In the genomic region with DNA sequence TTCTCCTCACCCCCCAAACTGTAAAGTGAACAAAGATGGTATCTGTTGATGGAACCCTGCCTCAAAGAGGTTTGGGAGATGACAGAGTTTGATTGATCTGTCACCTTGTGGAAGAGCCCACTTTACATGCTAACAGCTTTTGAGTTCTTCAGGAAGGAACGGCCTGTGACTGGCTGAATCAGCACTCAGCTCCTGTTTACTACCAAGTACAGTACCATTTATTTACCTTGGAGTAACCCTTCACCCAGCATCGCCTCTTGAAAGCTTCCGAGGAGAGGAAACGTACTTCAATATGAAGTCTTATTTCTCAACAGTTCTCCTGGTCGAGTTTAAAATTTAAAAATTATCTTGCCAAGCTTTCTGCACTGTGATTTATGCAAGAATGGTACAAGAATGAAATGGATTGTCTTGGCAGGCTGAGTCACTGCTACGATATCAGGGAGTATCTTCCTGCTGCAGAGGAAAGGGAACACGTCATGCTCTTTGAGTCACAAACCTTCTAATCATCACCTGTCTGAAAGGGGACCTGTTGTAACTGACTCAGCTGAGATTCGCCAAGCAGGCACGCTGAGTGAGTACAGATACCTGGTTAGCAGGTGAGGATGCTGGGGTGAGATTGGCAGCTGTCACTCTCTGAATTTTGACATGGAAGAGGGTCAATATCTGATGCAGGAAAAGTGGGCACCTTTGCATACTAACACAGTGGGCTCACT, we compare ENCODE assay signal across 1 cellular context.
TF ChIP-seq lines count a peak whose summit lies in the region.

No MANE protein-coding gene starts in this region.

TF ChIP-seq in K562, 482 proteins besides CTCF, POLR2A, EP300 and RAD21 (continued from another document and continues in another):
- TF ChIP-seq BDP1 (IDR thresholded peaks at IDR 0.05; ENCODE audit: insufficient read depth, insufficient read length) (no peak), NUFIP1 (IDR thresholded peaks at IDR 0.05; ENCODE audit: partially characterized antibody) (no peak), RBM25 (IDR thresholded peaks at IDR 0.05; ENCODE audit: low read depth, low read length, severe bottlenecking) (no peak), MTA2 (IDR thresholded peaks at IDR 0.05; ENCODE audit: low read depth) (no peak), DPF2 (IDR thresholded peaks at IDR 0.05) (peak; percentile 90), NBN (IDR thresholded peaks at IDR 0.05; ENCODE audit: low read depth) (no peak), MECOM (CRISPR knock-in tag; IDR thresholded peaks at IDR 0.05) (no peak), MEF2A (IDR thresholded peaks at IDR 0.05; ENCODE audit: control insufficient read depth, low read depth, low read length) (no peak), SMC3 (conservative IDR thresholded peaks at IDR 0.05; ENCODE audit: insufficient read depth, low read depth, low read length) (no peak), EZH2 (IDR thresholded peaks at IDR 0.05; ENCODE audit: borderline replicate concordance, low read depth, low read length) (no peak), PHF21A (IDR thresholded peaks at IDR 0.05; ENCODE audit: borderline replicate concordance, low read depth) (no peak), ZNF766 (CRISPR knock-in tag; conservative IDR thresholded peaks at IDR 0.05) (no peak), ELF1 (tag; IDR thresholded peaks at IDR 0.05) (no peak), ZNF695 (CRISPR knock-in tag; IDR thresholded peaks at IDR 0.05) (no peak), ZNF696 (CRISPR knock-in tag; conservative IDR thresholded peaks at IDR 0.05) (no peak), MYNN (IDR thresholded peaks at IDR 0.05) (no peak), MYNN (CRISPR knock-in tag; IDR thresholded peaks at IDR 0.05) (no peak), ILF3 (IDR thresholded peaks at IDR 0.05; ENCODE audit: borderline replicate concordance) (no peak), ZNF212 (CRISPR knock-in tag; IDR thresholded peaks at IDR 0.05) (no peak), ZNF263 (CRISPR knock-in tag; IDR thresholded peaks at IDR 0.05; ENCODE audit: borderline replicate concordance) (no peak), KAT8 (IDR thresholded peaks at IDR 0.05; ENCODE audit: low read depth) (no peak)
- TF ChIP-seq, protein P1, sequence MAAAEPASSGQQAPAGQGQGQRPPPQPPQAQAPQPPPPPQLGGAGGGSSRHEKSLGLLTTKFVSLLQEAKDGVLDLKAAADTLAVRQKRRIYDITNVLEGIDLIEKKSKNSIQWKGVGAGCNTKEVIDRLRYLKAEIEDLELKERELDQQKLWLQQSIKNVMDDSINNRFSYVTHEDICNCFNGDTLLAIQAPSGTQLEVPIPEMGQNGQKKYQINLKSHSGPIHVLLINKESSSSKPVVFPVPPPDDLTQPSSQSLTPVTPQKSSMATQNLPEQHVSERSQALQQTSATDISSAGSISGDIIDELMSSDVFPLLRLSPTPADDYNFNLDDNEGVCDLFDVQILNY (CRISPR knock-in tag; IDR thresholded peaks at IDR 0.05), result no peak
- TF ChIP-seq, protein P2, sequence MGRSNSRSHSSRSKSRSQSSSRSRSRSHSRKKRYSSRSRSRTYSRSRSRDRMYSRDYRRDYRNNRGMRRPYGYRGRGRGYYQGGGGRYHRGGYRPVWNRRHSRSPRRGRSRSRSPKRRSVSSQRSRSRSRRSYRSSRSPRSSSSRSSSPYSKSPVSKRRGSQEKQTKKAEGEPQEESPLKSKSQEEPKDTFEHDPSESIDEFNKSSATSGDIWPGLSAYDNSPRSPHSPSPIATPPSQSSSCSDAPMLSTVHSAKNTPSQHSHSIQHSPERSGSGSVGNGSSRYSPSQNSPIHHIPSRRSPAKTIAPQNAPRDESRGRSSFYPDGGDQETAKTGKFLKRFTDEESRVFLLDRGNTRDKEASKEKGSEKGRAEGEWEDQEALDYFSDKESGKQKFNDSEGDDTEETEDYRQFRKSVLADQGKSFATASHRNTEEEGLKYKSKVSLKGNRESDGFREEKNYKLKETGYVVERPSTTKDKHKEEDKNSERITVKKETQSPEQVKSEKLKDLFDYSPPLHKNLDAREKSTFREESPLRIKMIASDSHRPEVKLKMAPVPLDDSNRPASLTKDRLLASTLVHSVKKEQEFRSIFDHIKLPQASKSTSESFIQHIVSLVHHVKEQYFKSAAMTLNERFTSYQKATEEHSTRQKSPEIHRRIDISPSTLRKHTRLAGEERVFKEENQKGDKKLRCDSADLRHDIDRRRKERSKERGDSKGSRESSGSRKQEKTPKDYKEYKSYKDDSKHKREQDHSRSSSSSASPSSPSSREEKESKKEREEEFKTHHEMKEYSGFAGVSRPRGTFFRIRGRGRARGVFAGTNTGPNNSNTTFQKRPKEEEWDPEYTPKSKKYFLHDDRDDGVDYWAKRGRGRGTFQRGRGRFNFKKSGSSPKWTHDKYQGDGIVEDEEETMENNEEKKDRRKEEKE (IDR thresholded peaks at IDR 0.05; ENCODE audit: borderline replicate concordance in 1 of 2, control insufficient read depth in 1 of 2, low read depth in 2 of 2, low read length in 1 of 2), result no peak
- TF ChIP-seq, protein P3, sequence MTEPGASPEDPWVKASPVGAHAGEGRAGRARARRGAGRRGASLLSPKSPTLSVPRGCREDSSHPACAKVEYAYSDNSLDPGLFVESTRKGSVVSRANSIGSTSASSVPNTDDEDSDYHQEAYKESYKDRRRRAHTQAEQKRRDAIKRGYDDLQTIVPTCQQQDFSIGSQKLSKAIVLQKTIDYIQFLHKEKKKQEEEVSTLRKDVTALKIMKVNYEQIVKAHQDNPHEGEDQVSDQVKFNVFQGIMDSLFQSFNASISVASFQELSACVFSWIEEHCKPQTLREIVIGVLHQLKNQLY (CRISPR knock-in tag; conservative IDR thresholded peaks at IDR 0.05), result no peak
- TF ChIP-seq, protein P4, sequence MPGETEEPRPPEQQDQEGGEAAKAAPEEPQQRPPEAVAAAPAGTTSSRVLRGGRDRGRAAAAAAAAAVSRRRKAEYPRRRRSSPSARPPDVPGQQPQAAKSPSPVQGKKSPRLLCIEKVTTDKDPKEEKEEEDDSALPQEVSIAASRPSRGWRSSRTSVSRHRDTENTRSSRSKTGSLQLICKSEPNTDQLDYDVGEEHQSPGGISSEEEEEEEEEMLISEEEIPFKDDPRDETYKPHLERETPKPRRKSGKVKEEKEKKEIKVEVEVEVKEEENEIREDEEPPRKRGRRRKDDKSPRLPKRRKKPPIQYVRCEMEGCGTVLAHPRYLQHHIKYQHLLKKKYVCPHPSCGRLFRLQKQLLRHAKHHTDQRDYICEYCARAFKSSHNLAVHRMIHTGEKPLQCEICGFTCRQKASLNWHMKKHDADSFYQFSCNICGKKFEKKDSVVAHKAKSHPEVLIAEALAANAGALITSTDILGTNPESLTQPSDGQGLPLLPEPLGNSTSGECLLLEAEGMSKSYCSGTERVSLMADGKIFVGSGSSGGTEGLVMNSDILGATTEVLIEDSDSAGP (CRISPR knock-in tag; IDR thresholded peaks at IDR 0.05), result no peak
- TF ChIP-seq, protein P5, sequence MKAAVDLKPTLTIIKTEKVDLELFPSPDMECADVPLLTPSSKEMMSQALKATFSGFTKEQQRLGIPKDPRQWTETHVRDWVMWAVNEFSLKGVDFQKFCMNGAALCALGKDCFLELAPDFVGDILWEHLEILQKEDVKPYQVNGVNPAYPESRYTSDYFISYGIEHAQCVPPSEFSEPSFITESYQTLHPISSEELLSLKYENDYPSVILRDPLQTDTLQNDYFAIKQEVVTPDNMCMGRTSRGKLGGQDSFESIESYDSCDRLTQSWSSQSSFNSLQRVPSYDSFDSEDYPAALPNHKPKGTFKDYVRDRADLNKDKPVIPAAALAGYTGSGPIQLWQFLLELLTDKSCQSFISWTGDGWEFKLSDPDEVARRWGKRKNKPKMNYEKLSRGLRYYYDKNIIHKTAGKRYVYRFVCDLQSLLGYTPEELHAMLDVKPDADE (conservative IDR thresholded peaks at IDR 0.05; ENCODE audit: control insufficient read depth, low read depth, low read length), result no peak
- TF ChIP-seq, protein P6, sequence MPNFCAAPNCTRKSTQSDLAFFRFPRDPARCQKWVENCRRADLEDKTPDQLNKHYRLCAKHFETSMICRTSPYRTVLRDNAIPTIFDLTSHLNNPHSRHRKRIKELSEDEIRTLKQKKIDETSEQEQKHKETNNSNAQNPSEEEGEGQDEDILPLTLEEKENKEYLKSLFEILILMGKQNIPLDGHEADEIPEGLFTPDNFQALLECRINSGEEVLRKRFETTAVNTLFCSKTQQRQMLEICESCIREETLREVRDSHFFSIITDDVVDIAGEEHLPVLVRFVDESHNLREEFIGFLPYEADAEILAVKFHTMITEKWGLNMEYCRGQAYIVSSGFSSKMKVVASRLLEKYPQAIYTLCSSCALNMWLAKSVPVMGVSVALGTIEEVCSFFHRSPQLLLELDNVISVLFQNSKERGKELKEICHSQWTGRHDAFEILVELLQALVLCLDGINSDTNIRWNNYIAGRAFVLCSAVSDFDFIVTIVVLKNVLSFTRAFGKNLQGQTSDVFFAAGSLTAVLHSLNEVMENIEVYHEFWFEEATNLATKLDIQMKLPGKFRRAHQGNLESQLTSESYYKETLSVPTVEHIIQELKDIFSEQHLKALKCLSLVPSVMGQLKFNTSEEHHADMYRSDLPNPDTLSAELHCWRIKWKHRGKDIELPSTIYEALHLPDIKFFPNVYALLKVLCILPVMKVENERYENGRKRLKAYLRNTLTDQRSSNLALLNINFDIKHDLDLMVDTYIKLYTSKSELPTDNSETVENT (CRISPR knock-in tag; IDR thresholded peaks at IDR 0.05), result no peak
- TF ChIP-seq, protein P7, sequence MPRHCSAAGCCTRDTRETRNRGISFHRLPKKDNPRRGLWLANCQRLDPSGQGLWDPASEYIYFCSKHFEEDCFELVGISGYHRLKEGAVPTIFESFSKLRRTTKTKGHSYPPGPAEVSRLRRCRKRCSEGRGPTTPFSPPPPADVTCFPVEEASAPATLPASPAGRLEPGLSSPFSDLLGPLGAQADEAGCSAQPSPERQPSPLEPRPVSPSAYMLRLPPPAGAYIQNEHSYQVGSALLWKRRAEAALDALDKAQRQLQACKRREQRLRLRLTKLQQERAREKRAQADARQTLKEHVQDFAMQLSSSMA (CRISPR knock-in tag; IDR thresholded peaks at IDR 0.05), result no peak
- TF ChIP-seq, protein P8, sequence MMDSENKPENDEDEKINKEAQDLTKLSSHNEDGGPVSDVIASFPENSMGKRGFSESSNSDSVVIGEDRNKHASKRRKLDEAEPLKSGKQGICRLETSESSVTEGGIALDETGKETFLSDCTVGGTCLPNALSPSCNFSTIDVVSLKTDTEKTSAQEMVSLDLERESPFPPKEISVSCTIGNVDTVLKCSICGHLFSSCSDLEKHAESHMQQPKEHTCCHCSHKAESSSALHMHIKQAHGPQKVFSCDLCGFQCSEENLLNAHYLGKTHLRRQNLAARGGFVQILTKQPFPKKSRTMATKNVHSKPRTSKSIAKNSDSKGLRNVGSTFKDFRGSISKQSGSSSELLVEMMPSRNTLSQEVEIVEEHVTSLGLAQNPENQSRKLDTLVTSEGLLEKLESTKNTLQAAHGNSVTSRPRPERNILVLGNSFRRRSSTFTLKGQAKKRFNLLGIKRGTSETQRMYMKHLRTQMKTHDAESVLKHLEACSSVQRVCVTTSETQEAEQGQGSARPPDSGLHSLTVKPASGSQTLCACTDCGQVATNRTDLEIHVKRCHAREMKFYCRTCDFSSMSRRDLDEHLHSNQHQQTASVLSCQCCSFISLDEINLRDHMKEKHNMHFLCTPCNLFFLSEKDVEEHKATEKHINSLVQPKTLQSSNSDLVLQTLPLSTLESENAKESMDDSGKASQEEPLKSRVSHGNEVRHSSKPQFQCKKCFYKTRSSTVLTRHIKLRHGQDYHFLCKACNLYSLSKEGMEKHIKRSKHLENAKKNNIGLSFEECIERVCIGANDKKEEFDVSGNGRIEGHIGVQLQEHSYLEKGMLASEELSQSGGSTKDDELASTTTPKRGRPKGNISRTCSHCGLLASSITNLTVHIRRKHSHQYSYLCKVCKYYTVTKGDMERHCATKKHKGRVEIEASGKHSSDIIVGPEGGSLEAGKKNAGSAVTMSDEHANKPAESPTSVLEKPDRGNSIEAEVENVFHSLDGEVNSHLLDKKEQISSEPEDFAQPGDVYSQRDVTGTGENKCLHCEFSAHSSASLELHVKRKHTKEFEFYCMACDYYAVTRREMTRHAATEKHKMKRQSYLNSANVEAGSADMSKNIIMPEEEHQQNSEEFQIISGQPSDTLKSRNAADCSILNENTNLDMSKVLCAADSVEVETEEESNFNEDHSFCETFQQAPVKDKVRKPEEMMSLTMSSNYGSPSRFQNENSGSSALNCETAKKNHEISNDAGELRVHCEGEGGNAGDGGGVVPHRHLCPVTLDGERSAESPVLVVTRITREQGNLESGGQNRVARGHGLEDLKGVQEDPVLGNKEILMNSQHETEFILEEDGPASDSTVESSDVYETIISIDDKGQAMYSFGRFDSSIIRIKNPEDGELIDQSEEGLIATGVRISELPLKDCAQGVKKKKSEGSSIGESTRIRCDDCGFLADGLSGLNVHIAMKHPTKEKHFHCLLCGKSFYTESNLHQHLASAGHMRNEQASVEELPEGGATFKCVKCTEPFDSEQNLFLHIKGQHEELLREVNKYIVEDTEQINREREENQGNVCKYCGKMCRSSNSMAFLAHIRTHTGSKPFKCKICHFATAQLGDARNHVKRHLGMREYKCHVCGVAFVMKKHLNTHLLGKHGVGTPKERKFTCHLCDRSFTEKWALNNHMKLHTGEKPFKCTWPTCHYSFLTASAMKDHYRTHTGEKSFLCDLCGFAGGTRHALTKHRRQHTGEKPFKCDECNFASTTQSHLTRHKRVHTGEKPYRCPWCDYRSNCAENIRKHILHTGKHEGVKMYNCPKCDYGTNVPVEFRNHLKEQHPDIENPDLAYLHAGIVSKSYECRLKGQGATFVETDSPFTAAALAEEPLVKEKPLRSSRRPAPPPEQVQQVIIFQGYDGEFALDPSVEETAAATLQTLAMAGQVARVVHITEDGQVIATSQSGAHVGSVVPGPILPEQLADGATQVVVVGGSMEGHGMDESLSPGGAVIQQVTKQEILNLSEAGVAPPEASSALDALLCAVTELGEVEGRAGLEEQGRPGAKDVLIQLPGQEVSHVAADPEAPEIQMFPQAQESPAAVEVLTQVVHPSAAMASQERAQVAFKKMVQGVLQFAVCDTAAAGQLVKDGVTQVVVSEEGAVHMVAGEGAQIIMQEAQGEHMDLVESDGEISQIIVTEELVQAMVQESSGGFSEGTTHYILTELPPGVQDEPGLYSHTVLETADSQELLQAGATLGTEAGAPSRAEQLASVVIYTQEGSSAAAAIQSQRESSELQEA (IDR thresholded peaks at IDR 0.05; ENCODE audit: low read depth), result no peak
- TF ChIP-seq, protein P9, sequence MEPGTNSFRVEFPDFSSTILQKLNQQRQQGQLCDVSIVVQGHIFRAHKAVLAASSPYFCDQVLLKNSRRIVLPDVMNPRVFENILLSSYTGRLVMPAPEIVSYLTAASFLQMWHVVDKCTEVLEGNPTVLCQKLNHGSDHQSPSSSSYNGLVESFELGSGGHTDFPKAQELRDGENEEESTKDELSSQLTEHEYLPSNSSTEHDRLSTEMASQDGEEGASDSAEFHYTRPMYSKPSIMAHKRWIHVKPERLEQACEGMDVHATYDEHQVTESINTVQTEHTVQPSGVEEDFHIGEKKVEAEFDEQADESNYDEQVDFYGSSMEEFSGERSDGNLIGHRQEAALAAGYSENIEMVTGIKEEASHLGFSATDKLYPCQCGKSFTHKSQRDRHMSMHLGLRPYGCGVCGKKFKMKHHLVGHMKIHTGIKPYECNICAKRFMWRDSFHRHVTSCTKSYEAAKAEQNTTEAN (CRISPR knock-in tag; IDR thresholded peaks at IDR 0.05), result no peak
- TF ChIP-seq, protein P10, sequence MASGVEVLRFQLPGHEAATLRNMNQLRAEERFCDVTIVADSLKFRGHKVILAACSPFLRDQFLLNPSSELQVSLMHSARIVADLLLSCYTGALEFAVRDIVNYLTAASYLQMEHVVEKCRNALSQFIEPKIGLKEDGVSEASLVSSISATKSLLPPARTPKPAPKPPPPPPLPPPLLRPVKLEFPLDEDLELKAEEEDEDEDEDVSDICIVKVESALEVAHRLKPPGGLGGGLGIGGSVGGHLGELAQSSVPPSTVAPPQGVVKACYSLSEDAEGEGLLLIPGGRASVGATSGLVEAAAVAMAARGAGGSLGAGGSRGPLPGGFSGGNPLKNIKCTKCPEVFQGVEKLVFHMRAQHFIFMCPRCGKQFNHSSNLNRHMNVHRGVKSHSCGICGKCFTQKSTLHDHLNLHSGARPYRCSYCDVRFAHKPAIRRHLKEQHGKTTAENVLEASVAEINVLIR (CRISPR knock-in tag; IDR thresholded peaks at IDR 0.05), result no peak
